Comparison of ENCODE assay signal across 2 cellular contexts in genomic region chr2:230234845-230235244, GRCh38.
TF ChIP-seq lines count a peak whose summit lies in the region.

No MANE protein-coding gene starts in this region.

TF ChIP-seq in SK-N-SH, 30 proteins besides CTCF, POLR2A, EP300 and RAD21 (continued from another document):
- TF ChIP-seq MAX (IDR thresholded peaks at IDR 0.05; ENCODE audit: low read depth) (no peak), SIN3A (IDR thresholded peaks at IDR 0.05; ENCODE audit: borderline replicate concordance, low read depth, low read length) (no peak), USF2 (IDR thresholded peaks at IDR 0.05; ENCODE audit: borderline replicate concordance, low read depth, low read length) (no peak), RCOR1 (IDR thresholded peaks at IDR 0.05; ENCODE audit: low read length) (no peak), TEAD4 (IDR thresholded peaks at IDR 0.05; ENCODE audit: borderline replicate concordance, insufficient read depth) (no peak), CHD2 (IDR thresholded peaks at IDR 0.05; ENCODE audit: low read length, partially characterized antibody) (no peak), MEF2A (IDR thresholded peaks at IDR 0.05; ENCODE audit: borderline replicate concordance, low read depth) (no peak)

TF ChIP-seq in SK-N-SH treated with all-trans-retinoic acid at 6 μM for 48 hours, 23 proteins besides CTCF, POLR2A, EP300 and RAD21 (continued from another document):
- TF ChIP-seq CREB5 (CRISPR knock-in tag; IDR thresholded peaks at IDR 0.05; ENCODE audit: low read depth) (no peak), SNAI2 (CRISPR knock-in tag; IDR thresholded peaks at IDR 0.05) (no peak), ZFP3 (CRISPR knock-in tag; IDR thresholded peaks at IDR 0.05) (no peak), TCF4 (CRISPR knock-in tag; IDR thresholded peaks at IDR 0.05; ENCODE audit: borderline replicate concordance) (no peak), ZNF8 (CRISPR knock-in tag; IDR thresholded peaks at IDR 0.05) (no peak), RARB (CRISPR knock-in tag; IDR thresholded peaks at IDR 0.05) (no peak), POU6F1 (CRISPR knock-in tag; IDR thresholded peaks at IDR 0.05; ENCODE audit: borderline replicate concordance, low read depth) (no peak), PATZ1 (CRISPR knock-in tag; IDR thresholded peaks at IDR 0.05; ENCODE audit: borderline replicate concordance) (no peak), ZC3H10 (CRISPR knock-in tag; IDR thresholded peaks at IDR 0.05) (no peak), GLIS3 (CRISPR knock-in tag; IDR thresholded peaks at IDR 0.05) (no peak), CSDC2 (CRISPR knock-in tag; IDR thresholded peaks at IDR 0.05) (no peak), ZNF565 (CRISPR knock-in tag; conservative IDR thresholded peaks at IDR 0.05; ENCODE audit: low read depth) (no peak)
